7 cellular contexts compared by ENCODE assay signal in genomic region chr10:50417486-50417905, GRCh38.
DNase-seq lines count a peak whose midpoint lies in the region; ATAC-seq and TF ChIP-seq lines count a peak whose summit lies in the region.

No MANE protein-coding gene starts in this region.

- in situ Hi-C loops in brain microvascular endothelial cell (cut with HindIII; ENCODE audit: low pct_ligation_motif_present, low sequenced_read_pairs), result no loop called here

- TF ChIP-seq CTCF in brain microvascular endothelial cell (IDR thresholded peaks at IDR 0.05; ENCODE audit: low read depth, low read length, missing control alignments), result no peak

- H3K9ac ChIP-seq in HUES64 (ENCODE audit: low read depth, low read length), result peak overlapping the region; percentile 54; the same call in 1 of the 2 replicates

- intact Hi-C loops in left colon (cut with DNase I, micrococcal nuclease), result no loop called here

- peaks cover 9% of the 10 kb centered on the region; the same call in 1 of the 2 replicates for H3K4me1 ChIP-seq in HUES64 (ENCODE audit: insufficient read depth, low read length)

- H3K4me3 ChIP-seq in HUES64 (ENCODE audit: low read length) (peak overlapping the region; percentile 58), brain microvascular endothelial cell (ENCODE audit: low read depth, low read length) (peak overlapping the region; percentile 73)

- H3K36me3 ChIP-seq in HUES64 (ENCODE audit: insufficient read depth, low read length), result no peaks in the 10 kb centered on the region
- H3K36me3 ChIP-seq in brain microvascular endothelial cell (replicated peaks), result no peaks in the 10 kb centered on the region

- no peaks in the 10 kb centered on the region for H3K9me3 ChIP-seq in HUES64 (ENCODE audit: insufficient read depth, low read depth, low read length)

- H3K27ac ChIP-seq in HUES64 (ENCODE audit: low read depth, low read length) (no peak overlapping the region), brain microvascular endothelial cell (peak overlapping the region; percentile 75)

- H3K27me3 ChIP-seq in HUES64 (ENCODE audit: insufficient read depth, low read length) (0 out of 2 replicates have a peak, but pooled peaks cover 6% of the 10 kb centered on the region), brain microvascular endothelial cell (replicated peaks) (no peaks in the 10 kb centered on the region)

- DNase-seq in brain microvascular endothelial cell (peak; percentile 23), left colon (no peak), stromal cell of bone marrow (ENCODE audit: low read depth) (peak; percentile 9)
- no peak for DNase-seq in stimulated activated CD4-positive, alpha-beta T cell treated with anti-CD3 and anti-CD28 coated beads, Interleukin-2, amount 100 ng/mL, for 48 hours

- ATAC-seq in GM19328 (IDR thresholded peaks at IDR 0.05; ENCODE audit: unreplicated experiment) (peak; percentile 11), left colon (peak; percentile 12), HG03025 (IDR thresholded peaks at IDR 0.05; ENCODE audit: low FRiP score, unreplicated experiment) (no peak)

- WGBS in HUES64, result 51% methylated on average over 6 of the region's 6 CpGs

Comparison
In these comparisons a context has a peak if more than half of its experiments do, and no peak if none do; other contexts are left out.
1. DNase-seq: peak in brain microvascular endothelial cell (single experiment) and stromal cell of bone marrow (single experiment); none in left colon (0 of 2) and stimulated activated CD4-positive, alpha-beta T cell treated with anti-CD3 and anti-CD28 coated beads, Interleukin-2, amount 100 ng/mL, for 48 hours (0 of 2).